18 cellular contexts compared by ENCODE assay signal in the genomic region with DNA sequence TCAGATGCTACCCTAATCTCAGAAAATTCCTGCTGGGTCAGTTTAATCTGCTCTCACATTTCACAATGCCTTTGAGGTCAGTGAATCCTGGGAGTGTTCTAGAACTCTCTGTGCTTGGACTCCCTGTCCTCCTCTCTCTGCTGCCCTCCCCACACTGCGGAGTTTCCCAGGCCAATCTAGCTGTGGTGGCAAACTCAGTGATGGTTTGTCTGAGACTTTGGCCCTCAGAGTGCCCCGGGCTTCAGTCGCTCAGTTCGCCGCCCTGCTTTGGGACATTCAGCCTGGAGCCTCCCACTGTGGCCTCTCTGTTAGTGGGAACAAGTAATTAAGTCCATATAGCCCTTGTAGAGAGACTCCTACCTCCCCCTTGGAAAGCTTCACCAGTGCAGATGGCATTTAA. TPM values are rescaled to one million over a fixed set of nuclear protein-coding genes. Genes with fewer than 3 reads are reported as not detected.
DNase-seq lines count a peak whose midpoint lies in the region; ATAC-seq and TF ChIP-seq lines count a peak whose summit lies in the region.
"Had no signal": no experiment of that assay in that cellular context is flagged by ENCODE, and none has a peak within 500 bp of the region (broad histone marks: within the 10 kb centered on the region; RNA-seq: fewer than 3 reads in every experiment).

No MANE protein-coding gene starts in this region.

- WGBS in ectodermal cell, 2 experiments = 82 to 83% methylated on average over 5 of the region's 5 CpGs
- WGBS in mesenchymal stem cell = 84% methylated on average over 5 of the region's 5 CpGs
- 87% methylated on average over 5 of the region's 5 CpGs; no CpG with 5 or more reads in 1 of the 2 donors for WGBS in transverse colon (ENCODE audit: low coverage in 1 of 2), 2 donors

- no peak overlapping the region for H3K4me3 ChIP-seq in cardiac muscle cell
- H3K4me3 ChIP-seq in ectodermal cell (ENCODE audit: insufficient read depth, low read depth, low read length) = no peak overlapping the region
- H3K4me3 ChIP-seq in mesenchymal stem cell (ENCODE audit: insufficient read depth in 1 of 2, low read depth in 1 of 2, low read length in 2 of 2) = no peak overlapping the region
- H3K4me3 ChIP-seq in transverse colon = no peak overlapping the region
- H3K4me3 ChIP-seq in PC-3 (ENCODE audit: low read length) = no peak overlapping the region
- H3K4me3 ChIP-seq: GM23248, pancreas had no signal

- H3K36me3 ChIP-seq in cardiac muscle cell (no peaks in the 10 kb centered on the region), ectodermal cell (ENCODE audit: control insufficient read depth, insufficient read depth, low read length) (no peaks in the 10 kb centered on the region), mesenchymal stem cell (ENCODE audit: control insufficient read depth in 1 of 2, insufficient read depth in 2 of 2, low read depth in 1 of 2, low read length in 2 of 2) (no peaks in the 10 kb centered on the region), transverse colon (no peaks in the 10 kb centered on the region), PC-3 (ENCODE audit: low read depth, low read length) (no peaks in the 10 kb centered on the region)
- H3K36me3 ChIP-seq: pancreas had no signal

- H3K79me2 ChIP-seq in PC-3 (ENCODE audit: low read length) = no peaks in the 10 kb centered on the region

- TF ChIP-seq POLR2A in transverse colon (IDR thresholded peaks at IDR 0.05) = no peak

- no peaks in the 10 kb centered on the region for H3K79me1 ChIP-seq in mesenchymal stem cell (replicated peaks; ENCODE audit: low read length, poor library complexity, severe bottlenecking)

- H3K9ac ChIP-seq in mesenchymal stem cell (ENCODE audit: low read length) (no peak overlapping the region), PC-3 (ENCODE audit: low read length) (no peak overlapping the region)
- H3K9ac ChIP-seq: GM23248 had no signal

- intact Hi-C loops in Right ventricle myocardium inferior (cut with DNase I) (loop anchor here (5.0 kb wide), 1 partner anchor 111 kb away; no protein-coding TSS in a partner anchor), transverse colon (cut with DNase I; ENCODE audit: low total_unique reads) (no loop called here), PC-3 (cut with micrococcal nuclease) (no loop called here)

- in situ Hi-C loops in transverse colon (cut with MboI; ENCODE audit: low pct_ligation_motif_present in 1 of 4, low pct_unique_long_range_greater_than_20kb in 1 of 4, low sequenced_read_pairs in 3 of 4) = loop anchor here in 2 of 4 donors (10.0 to 25.0 kb wide), 2 partner anchors 334 to 601 kb away; no protein-coding TSS in a partner anchor

- peaks cover 4% of the 10 kb centered on the region for H3K4me1 Mint-ChIP-seq in activated naive CD4-positive, alpha-beta T cell treated with anti-CD3 and anti-CD28 coated beads, Interleukin-2, amount 10 ng/mL, durations not matched to agents 7 days and 5 days

- no peaks in the 10 kb centered on the region for H3K27me3 ChIP-seq in cardiac muscle cell
- H3K27me3 ChIP-seq in ectodermal cell (ENCODE audit: control insufficient read depth, insufficient read depth, low read length, poor library complexity, severe bottlenecking) = no peaks in the 10 kb centered on the region
- H3K27me3 ChIP-seq in mesenchymal stem cell (ENCODE audit: control insufficient read depth in 1 of 2, insufficient read depth in 1 of 2, low read length in 2 of 2) = peaks cover 0 to 42% of the 10 kb centered on the region in 2 experiments
- no peaks in the 10 kb centered on the region for H3K27me3 ChIP-seq in transverse colon
- no peaks in the 10 kb centered on the region for H3K27me3 ChIP-seq in PC-3 (ENCODE audit: low read length)
- H3K27me3 ChIP-seq: pancreas had no signal

- H3K9me3 Mint-ChIP-seq in activated naive CD4-positive, alpha-beta T cell treated with anti-CD3 and anti-CD28 coated beads, Interleukin-2, amount 10 ng/mL, durations not matched to agents 7 days and 5 days = no peaks in the 10 kb centered on the region
- H3K9me3 Mint-ChIP-seq: activated CD4-positive, alpha-beta T cell treated with anti-CD3 and anti-CD28 coated beads, Interleukin-2, amount 10 ng/mL, durations not matched to agents 7 days and 5 days; CD8-positive, alpha-beta T cell had no signal

- H2BK120ac ChIP-seq in mesenchymal stem cell (ENCODE audit: low read depth, low read length) = no peak overlapping the region

- CTCF ChIA-PET in PC-3 (lab: Charles Lee) = interaction anchor here (0.7 to 1.9 kb wide), 2 partner anchors 31 to 158 kb away, joined by 3 to 14 read pairs; no protein-coding TSS in a partner anchor
- CTCF ChIA-PET in activated naive CD4-positive, alpha-beta T cell treated with anti-CD3 and anti-CD28 coated beads, Interleukin-2, amount 10 ng/mL, durations not matched to agents 7 days and 5 days (lab: Charles Lee) = interaction anchor here (1.2 to 2.1 kb wide), 2 partner anchors 23 to 332 kb away, joined by 5 to 7 read pairs; no protein-coding TSS in a partner anchor

- no peak overlapping the region for H3K4me2 ChIP-seq in mesenchymal stem cell (ENCODE audit: low read length, poor library complexity, severe bottlenecking)
- H3K4me2 ChIP-seq in PC-3 (ENCODE audit: low read length) = no peak overlapping the region

- H3K36me3 Mint-ChIP-seq in activated naive CD4-positive, alpha-beta T cell treated with anti-CD3 and anti-CD28 coated beads, Interleukin-2, amount 10 ng/mL, durations not matched to agents 7 days and 5 days = no peaks in the 10 kb centered on the region
- H3K36me3 Mint-ChIP-seq: activated naive CD8-positive, alpha-beta T cell; CD8-positive, alpha-beta T cell had no signal

- no peak overlapping the region for H3K4me3 Mint-ChIP-seq in activated naive CD4-positive, alpha-beta T cell treated with anti-CD3 and anti-CD28 coated beads, Interleukin-2, amount 10 ng/mL, durations not matched to agents 7 days and 5 days
- H3K4me3 Mint-ChIP-seq: activated CD4-positive, alpha-beta T cell treated with anti-CD3 and anti-CD28 coated beads, Interleukin-2, amount 10 ng/mL, durations not matched to agents 7 days and 5 days; activated naive CD8-positive, alpha-beta T cell; CD8-positive, alpha-beta T cell had no signal

- no peaks in the 10 kb centered on the region for H4K20me1 ChIP-seq in PC-3 (ENCODE audit: low read length)

- H3K4me1 ChIP-seq in cardiac muscle cell (ENCODE audit: low read depth) (no peaks in the 10 kb centered on the region), ectodermal cell (ENCODE audit: control insufficient read depth, insufficient read depth, low read length) (peaks cover 50% of the 10 kb centered on the region), mesenchymal stem cell (ENCODE audit: control insufficient read depth, insufficient read depth, low read depth, low read length) (peaks cover 18% of the 10 kb centered on the region), transverse colon (peaks cover 3 to 21% (median 5%) of the 10 kb centered on the region in 4 donors), PC-3 (ENCODE audit: insufficient read depth, low read length) (peaks cover 11% of the 10 kb centered on the region)
- H3K4me1 ChIP-seq: pancreas had no signal

- H4K91ac ChIP-seq in mesenchymal stem cell (ENCODE audit: low read length) = no peak overlapping the region

- no peaks in the 10 kb centered on the region for H3K9me3 ChIP-seq in cardiac muscle cell (ENCODE audit: low read depth)
- H3K9me3 ChIP-seq in ectodermal cell (ENCODE audit: control insufficient read depth, low read length) = no peaks in the 10 kb centered on the region
- H3K9me3 ChIP-seq in mesenchymal stem cell (ENCODE audit: control insufficient read depth, low read length) = no peaks in the 10 kb centered on the region
- H3K9me3 ChIP-seq in transverse colon = no peaks in the 10 kb centered on the region
- no peaks in the 10 kb centered on the region for H3K9me3 ChIP-seq in PC-3 (ENCODE audit: low read length)
- H3K9me3 ChIP-seq: pancreas had no signal

- BruUV-seq in PC-3 (replicated peaks; lab: Mats Ljungman, UMichigan) = no TSS peak

- no peak overlapping the region for H3K14ac ChIP-seq in mesenchymal stem cell (ENCODE audit: low read length in 2 of 2)

- H4K8ac ChIP-seq in mesenchymal stem cell (ENCODE audit: low read length) = no peak overlapping the region

- H3K27ac Mint-ChIP-seq in activated naive CD4-positive, alpha-beta T cell treated with anti-CD3 and anti-CD28 coated beads, Interleukin-2, amount 10 ng/mL, durations not matched to agents 7 days and 5 days = no peak overlapping the region
- H3K27ac Mint-ChIP-seq: activated CD4-positive, alpha-beta T cell treated with anti-CD3 and anti-CD28 coated beads, Interleukin-2, amount 10 ng/mL, durations not matched to agents 7 days and 5 days; activated naive CD8-positive, alpha-beta T cell; CD8-positive, alpha-beta T cell had no signal

- POLR2A ChIA-PET in PC-3 (lab: Charles Lee; ENCODE audit: unreplicated experiment) = no interaction called here

- no peaks in the 10 kb centered on the region for H3F3A ChIP-seq in PC-3 (ENCODE audit: low read length, unreplicated experiment)

- H3K27me3 Mint-ChIP-seq in activated naive CD4-positive, alpha-beta T cell treated with anti-CD3 and anti-CD28 coated beads, Interleukin-2, amount 10 ng/mL, durations not matched to agents 7 days and 5 days = peaks cover 26% of the 10 kb centered on the region

- H3K18ac ChIP-seq in mesenchymal stem cell (ENCODE audit: low read depth in 1 of 2, low read length in 2 of 2) = peak overlapping the region in 1 of 2 experiments; percentile 26

- H3K27ac ChIP-seq in cardiac muscle cell = no peak overlapping the region
- H3K27ac ChIP-seq in ectodermal cell (ENCODE audit: insufficient read depth, low read depth, low read length, poor library complexity, severe bottlenecking) = peak overlapping the region; percentile 81
- no peak overlapping the region for H3K27ac ChIP-seq in mesenchymal stem cell (ENCODE audit: low read length, poor library complexity, severe bottlenecking)
- H3K27ac ChIP-seq in transverse colon = peak overlapping the region in 3 of 4 donors; percentile 45 to 61 (median 58)
- no peak overlapping the region for H3K27ac ChIP-seq in PC-3 (ENCODE audit: low read length)
- H3K27ac ChIP-seq: GM23248, pancreas had no signal

- DNase-seq in cardiac muscle cell (ENCODE audit: low read depth in 1 of 2, low spot score in 1 of 2) (peak in 1 of 2 donors; percentile 80), Right ventricle myocardium inferior (ENCODE audit: missing footprints) (no peak), mesenchymal stem cell (peak; percentile 46), transverse colon (no peak), PC-3 (no peak)
- no peak for DNase-seq in stimulated activated CD4-positive, alpha-beta T cell treated with anti-CD3 and anti-CD28 coated beads, Interleukin-12 subunit alpha, Interleukin-12 subunit beta, amount 100 ng/mL, for 4 hours
- DNase-seq in activated naive CD4-positive, alpha-beta T cell treated with anti-CD3 and anti-CD28 coated beads, Interleukin-2, amount 10 ng/mL, durations not matched to agents 7 days and 5 days = no peak
- DNase-seq: activated CD4-positive, alpha-beta T cell treated with anti-CD3 and anti-CD28 coated beads, Interleukin-2, amount 10 ng/mL, durations not matched to agents 7 days and 5 days; activated T-cell treated with anti-CD3 and anti-CD28 coated beads for 4 hours; caudate nucleus; mesendoderm; NCI-H510A treated with DMSO at 0.1 percent for 48 hours; pancreas; stimulated activated naive CD4-positive, alpha-beta T cell had no signal

- H2BK15ac ChIP-seq in mesenchymal stem cell (ENCODE audit: low read depth, poor library complexity, severe bottlenecking) = no peak overlapping the region

- no peak overlapping the region for H2BK12ac ChIP-seq in mesenchymal stem cell (ENCODE audit: low read length in 2 of 2)

- H2AK5ac ChIP-seq in mesenchymal stem cell (ENCODE audit: low read length, severe bottlenecking) = peak overlapping the region; percentile 67

- no peak overlapping the region for H3K4ac ChIP-seq in mesenchymal stem cell (ENCODE audit: low read depth in 1 of 2, low read length in 2 of 2)

- H2BK5ac ChIP-seq in mesenchymal stem cell (ENCODE audit: low read depth, low read length, poor library complexity, severe bottlenecking) = no peak overlapping the region

- TF ChIP-seq EP300 in transverse colon (IDR thresholded peaks at IDR 0.05; ENCODE audit: low read depth) = no peak

- H2AFZ ChIP-seq in mesenchymal stem cell (ENCODE audit: low read depth, low read length) = peak overlapping the region; percentile 11
- no peak overlapping the region for H2AFZ ChIP-seq in PC-3 (ENCODE audit: low read length)
- H2AFZ ChIP-seq: GM23248 had no signal

- H3K23ac ChIP-seq in mesenchymal stem cell (ENCODE audit: low read length in 2 of 2) = no peak overlapping the region

- H3K9me2 ChIP-seq in PC-3 (replicated peaks; ENCODE audit: low read length) = no peaks in the 10 kb centered on the region

- TF ChIP-seq CTCF in cardiac muscle cell (IDR thresholded peaks at IDR 0.05; ENCODE audit: low read depth, low read length) = peak; percentile 2
- TF ChIP-seq CTCF in transverse colon (IDR thresholded peaks at IDR 0.05) = no peak
- no peak for TF ChIP-seq CTCF in PC-3 (conservative IDR thresholded peaks at IDR 0.05; ENCODE audit: low read depth, low read length)

- ATAC-seq in Right ventricle myocardium inferior = no peak
- ATAC-seq in PC-3 = no peak
- ATAC-seq: CD8-positive, alpha-beta T cell had no signal

RNA-seq across cellular contexts. Expression of a gene that starts 7.1 kb away (rescaled TPM):
- 7.3 and 10.0 TPM in 2 replicates for total RNA-seq in cardiac muscle cell
- 5.1 and 7.6 TPM in 2 replicates for polyA plus RNA-seq in cardiac muscle cell
- 4.6 TPM for total RNA-seq in Right ventricle myocardium inferior
- 14.6 TPM for polyA plus RNA-seq in ectodermal cell (2013, experiment 1 of 4)
- polyA plus RNA-seq in ectodermal cell (2013, experiment 2 of 4) = 19.9 TPM
- polyA plus RNA-seq in ectodermal cell (2013, experiment 3 of 4) = 12.9 TPM
- 14.7 TPM for polyA plus RNA-seq in ectodermal cell (2013, experiment 4 of 4)
- 0.86 TPM for polyA plus RNA-seq in mesenchymal stem cell (2013, experiment 1 of 2)
- polyA plus RNA-seq in mesenchymal stem cell (2013, experiment 2 of 2) = 0.66 TPM
- 10 to 100 TPM; 13.1 to 20.3 (median 16.7) TPM for total RNA-seq in transverse colon
- 2.6 and 4.3 TPM in 2 replicates for total RNA-seq in PC-3 (2014; rRNA removed)
- total RNA-seq: activated CD4-positive, alpha-beta T cell treated with anti-CD3 and anti-CD28 coated beads, Interleukin-2, amount 10 ng/mL, durations not matched to agents 7 days and 5 days; CD8-positive, alpha-beta T cell had no signal

RNA-seq across cellular contexts. Expression of a gene that starts 12.0 kb away (rescaled TPM):
- total RNA-seq in cardiac muscle cell (not detected in 2 replicates), Right ventricle myocardium inferior (not detected), transverse colon (not detected), PC-3 (2014; rRNA removed) (not detected in 2 replicates)
- polyA plus RNA-seq in cardiac muscle cell = not detected in 2 replicates
- polyA plus RNA-seq in ectodermal cell (2013, experiment 1 of 4) = not detected
- not detected for polyA plus RNA-seq in ectodermal cell (2013, experiment 2 of 4)
- not detected for polyA plus RNA-seq in ectodermal cell (2013, experiment 3 of 4)
- not detected for polyA plus RNA-seq in ectodermal cell (2013, experiment 4 of 4)
- polyA plus RNA-seq in mesenchymal stem cell (2013, experiment 1 of 2) = not detected
- not detected for polyA plus RNA-seq in mesenchymal stem cell (2013, experiment 2 of 2)
- total RNA-seq: activated CD4-positive, alpha-beta T cell treated with anti-CD3 and anti-CD28 coated beads, Interleukin-2, amount 10 ng/mL, durations not matched to agents 7 days and 5 days; CD8-positive, alpha-beta T cell; GM23248; pancreas had no signal
- polyA plus RNA-seq: GM23248, pancreas had no signal

RNA-seq across cellular contexts. Expression of a gene that starts 23.3 kb away (rescaled TPM):
- total RNA-seq in cardiac muscle cell (0.06 TPM in 1 of 2 replicates, not detected in the other), Right ventricle myocardium inferior (0.24 TPM), transverse colon (1 to 10 TPM in 1 of 4 donors, under 1 TPM in 3; 0.37 to 1.4 (median 0.81) TPM), PC-3 (2014; rRNA removed) (0.04 TPM in 1 of 2 replicates, not detected in the other)
- 0.26 and 0.67 TPM in 2 replicates for polyA plus RNA-seq in cardiac muscle cell
- not detected for polyA plus RNA-seq in ectodermal cell (2013, experiment 1 of 4)
- not detected for polyA plus RNA-seq in ectodermal cell (2013, experiment 2 of 4)
- polyA plus RNA-seq in ectodermal cell (2013, experiment 3 of 4) = not detected
- not detected for polyA plus RNA-seq in ectodermal cell (2013, experiment 4 of 4)
- polyA plus RNA-seq in mesenchymal stem cell (2013, experiment 1 of 2) = not detected
- not detected for polyA plus RNA-seq in mesenchymal stem cell (2013, experiment 2 of 2)
- total RNA-seq: activated CD4-positive, alpha-beta T cell treated with anti-CD3 and anti-CD28 coated beads, Interleukin-2, amount 10 ng/mL, durations not matched to agents 7 days and 5 days; CD8-positive, alpha-beta T cell; GM23248 had no signal
- polyA plus RNA-seq: GM23248, pancreas had no signal

Comparison
In these comparisons a context has a peak if more than half of its experiments do, and no peak if none do; other contexts are left out.
1. H3K27ac ChIP-seq: peak in ectodermal cell (single experiment) and transverse colon (3 of 4); none in cardiac muscle cell (single experiment), mesenchymal stem cell (single experiment) and PC-3 (single experiment).